1 cellular context compared by ENCODE assay signal in genomic region chr18:68406761-68407160, GRCh38.
TF ChIP-seq lines count a peak whose summit lies in the region.

No MANE protein-coding gene starts in this region.

TF ChIP-seq in GM23338, 12 proteins besides CTCF, POLR2A, EP300 and RAD21 (continued from another document):
- TF ChIP-seq, protein P1, sequence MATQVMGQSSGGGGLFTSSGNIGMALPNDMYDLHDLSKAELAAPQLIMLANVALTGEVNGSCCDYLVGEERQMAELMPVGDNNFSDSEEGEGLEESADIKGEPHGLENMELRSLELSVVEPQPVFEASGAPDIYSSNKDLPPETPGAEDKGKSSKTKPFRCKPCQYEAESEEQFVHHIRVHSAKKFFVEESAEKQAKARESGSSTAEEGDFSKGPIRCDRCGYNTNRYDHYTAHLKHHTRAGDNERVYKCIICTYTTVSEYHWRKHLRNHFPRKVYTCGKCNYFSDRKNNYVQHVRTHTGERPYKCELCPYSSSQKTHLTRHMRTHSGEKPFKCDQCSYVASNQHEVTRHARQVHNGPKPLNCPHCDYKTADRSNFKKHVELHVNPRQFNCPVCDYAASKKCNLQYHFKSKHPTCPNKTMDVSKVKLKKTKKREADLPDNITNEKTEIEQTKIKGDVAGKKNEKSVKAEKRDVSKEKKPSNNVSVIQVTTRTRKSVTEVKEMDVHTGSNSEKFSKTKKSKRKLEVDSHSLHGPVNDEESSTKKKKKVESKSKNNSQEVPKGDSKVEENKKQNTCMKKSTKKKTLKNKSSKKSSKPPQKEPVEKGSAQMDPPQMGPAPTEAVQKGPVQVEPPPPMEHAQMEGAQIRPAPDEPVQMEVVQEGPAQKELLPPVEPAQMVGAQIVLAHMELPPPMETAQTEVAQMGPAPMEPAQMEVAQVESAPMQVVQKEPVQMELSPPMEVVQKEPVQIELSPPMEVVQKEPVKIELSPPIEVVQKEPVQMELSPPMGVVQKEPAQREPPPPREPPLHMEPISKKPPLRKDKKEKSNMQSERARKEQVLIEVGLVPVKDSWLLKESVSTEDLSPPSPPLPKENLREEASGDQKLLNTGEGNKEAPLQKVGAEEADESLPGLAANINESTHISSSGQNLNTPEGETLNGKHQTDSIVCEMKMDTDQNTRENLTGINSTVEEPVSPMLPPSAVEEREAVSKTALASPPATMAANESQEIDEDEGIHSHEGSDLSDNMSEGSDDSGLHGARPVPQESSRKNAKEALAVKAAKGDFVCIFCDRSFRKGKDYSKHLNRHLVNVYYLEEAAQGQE (IDR thresholded peaks at IDR 0.05; ENCODE audit: unreplicated experiment): no peak
- TF ChIP-seq EZH2 (IDR thresholded peaks at IDR 0.05; ENCODE audit: low read depth, unreplicated experiment): no peak
- no peak for TF ChIP-seq STAT1 (IDR thresholded peaks at IDR 0.05; ENCODE audit: unreplicated experiment)
- no peak for TF ChIP-seq NANOG (IDR thresholded peaks at IDR 0.05; ENCODE audit: borderline replicate concordance)
- TF ChIP-seq, protein P2, sequence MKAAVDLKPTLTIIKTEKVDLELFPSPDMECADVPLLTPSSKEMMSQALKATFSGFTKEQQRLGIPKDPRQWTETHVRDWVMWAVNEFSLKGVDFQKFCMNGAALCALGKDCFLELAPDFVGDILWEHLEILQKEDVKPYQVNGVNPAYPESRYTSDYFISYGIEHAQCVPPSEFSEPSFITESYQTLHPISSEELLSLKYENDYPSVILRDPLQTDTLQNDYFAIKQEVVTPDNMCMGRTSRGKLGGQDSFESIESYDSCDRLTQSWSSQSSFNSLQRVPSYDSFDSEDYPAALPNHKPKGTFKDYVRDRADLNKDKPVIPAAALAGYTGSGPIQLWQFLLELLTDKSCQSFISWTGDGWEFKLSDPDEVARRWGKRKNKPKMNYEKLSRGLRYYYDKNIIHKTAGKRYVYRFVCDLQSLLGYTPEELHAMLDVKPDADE (IDR thresholded peaks at IDR 0.05): no peak
- TF ChIP-seq JUNB (IDR thresholded peaks at IDR 0.05; ENCODE audit: unreplicated experiment): no peak
